ENCODE assay signal across 8 cellular contexts in the genomic region with DNA sequence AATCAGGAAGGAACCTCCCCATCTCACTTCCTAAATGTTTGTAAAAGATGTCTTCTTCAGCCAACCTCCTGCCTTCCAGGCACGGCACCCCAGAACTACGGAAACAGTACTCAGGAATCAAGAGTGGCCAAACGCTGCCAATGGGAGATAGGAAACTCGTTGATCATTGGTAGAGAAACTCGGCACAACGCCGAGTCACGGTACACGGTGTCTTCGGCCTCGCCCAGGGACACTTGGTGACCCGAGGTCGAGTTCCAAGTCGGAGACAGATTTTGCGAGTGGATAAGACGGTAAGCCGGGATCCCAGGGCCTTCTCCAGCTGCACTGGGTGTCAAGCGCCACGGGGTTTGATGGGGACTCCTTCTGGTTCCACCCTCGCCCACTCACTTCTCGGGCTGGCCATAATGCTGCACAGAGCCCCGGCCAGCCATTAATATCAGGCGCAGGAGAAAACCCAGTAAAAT. TPM values are rescaled to one million over a fixed set of nuclear protein-coding genes. Genes with fewer than 3 reads are reported as not detected.
DNase-seq lines count a peak whose midpoint lies in the region; ATAC-seq, FAIRE-seq and TF ChIP-seq lines count a peak whose summit lies in the region.

No MANE protein-coding gene starts in this region.

- no peak overlapping the region for H3K14ac ChIP-seq in H1 (ENCODE audit: insufficient read length)

- H3K4me3 ChIP-seq in H7 (ENCODE audit: insufficient read depth, low read depth, low read length) (peak overlapping the region; percentile 93), KMS-11 (IDR thresholded peaks at IDR 0.05; ENCODE audit: insufficient read depth, low read depth, low read length) (peak overlapping the region; percentile 37), H1 (ENCODE audit: extremely low read depth in 1 of 4, insufficient read depth in 2 of 4, low read depth in 3 of 4, low read length in 4 of 4) (peak overlapping the region; percentile 66 to 94 (median 80)), thyroid gland (replicated peaks in 1 of 3) (peak overlapping the region; percentile 63 to 90 (median 67))

- no peak overlapping the region for H2BK15ac ChIP-seq in H1 (ENCODE audit: low read length)

- H2AFZ ChIP-seq in KMS-11 (ENCODE audit: low read depth), result peak overlapping the region; percentile 91
- peak overlapping the region; percentile 84 for H2AFZ ChIP-seq in H1 (ENCODE audit: low read length)

- H3K18ac ChIP-seq in H1 (ENCODE audit: extremely low read depth, low read length), result peak overlapping the region; percentile 38; the same call in 1 of the 2 replicates

- FAIRE-seq in H1 (lab: Jason Lieb, UNC), result no peak

- POLR2A ChIA-PET in activated CD4-positive, alpha-beta T cell treated with anti-CD3 and anti-CD28 coated beads for 36 hours (lab: Charles Lee), result interaction anchor here (0.8 kb wide), 1 partner anchor 13 kb away, joined by 3 read pairs; no protein-coding TSS in a partner anchor
- POLR2A ChIA-PET in H1 (lab: Charles Lee; ENCODE audit: partially characterized antibody), result interaction anchor here (1.3 to 1.7 kb wide), 4 partner anchors 9 to 263 kb away, joined by 3 to 5 read pairs (median 4); no protein-coding TSS in a partner anchor

- no peak overlapping the region for H4K5ac ChIP-seq in H1 (ENCODE audit: insufficient read length, low read depth, low read length)

- CTCF ChIA-PET in activated CD4-positive, alpha-beta T cell treated with anti-CD3 and anti-CD28 coated beads for 36 hours (lab: Charles Lee), result interaction anchor here (0.6 to 1.8 kb wide), 3 partner anchors 11 to 232 kb away, joined by 3 to 6 read pairs (median 3); no protein-coding TSS in a partner anchor
- CTCF ChIA-PET in H1 (lab: Charles Lee; ENCODE audit: partially characterized antibody), result interaction anchor here (0.6 to 1.4 kb wide), 2 partner anchors 11 to 120 kb away, joined by 3 read pairs; no protein-coding TSS in a partner anchor

- H4K91ac ChIP-seq in H1 (replicated peaks; ENCODE audit: insufficient read length, low read length), result peak overlapping the region; percentile 65

- DNase-seq in activated CD4-positive, alpha-beta T cell treated with anti-CD3 and anti-CD28 coated beads for 36 hours, result no peak
- no peak for DNase-seq in activated CD4-positive, alpha-beta T cell treated with anti-CD3 and anti-CD28 coated beads, Interleukin-2, amount 50 U/mL, for 4 hours
- DNase-seq in H7, result peak; percentile 4
- peak; percentile 71 for DNase-seq in SW480 (ENCODE audit: low spot score)
- no peak for DNase-seq in H1 (ENCODE audit: low read depth in 1 of 2, low spot score in 2 of 2)
- no peak for DNase-seq in memory B cell (ENCODE audit: low spot score in 2 of 2)
- DNase-seq in thyroid gland, result peak; percentile 87 to 89

- peak overlapping the region; percentile 84 for H3K4me3 Mint-ChIP-seq in activated CD4-positive, alpha-beta T cell treated with anti-CD3 and anti-CD28 coated beads for 36 hours
- peak overlapping the region; percentile 98 for H3K4me3 Mint-ChIP-seq in memory B cell

- H3K23ac ChIP-seq in H1 (ENCODE audit: insufficient read length), result no peak overlapping the region

- H4K8ac ChIP-seq in H1 (ENCODE audit: extremely low read depth, insufficient read depth, low read length), result peak overlapping the region; percentile 35; the same call in 1 of the 2 replicates

- peaks cover 9% of the 10 kb centered on the region for H3K23me2 ChIP-seq in H1 (ENCODE audit: low read depth, low read length)

- no peak for TF ChIP-seq EP300 in H1 (IDR thresholded peaks at IDR 0.05; ENCODE audit: borderline replicate concordance in 1 of 2, low read depth in 2 of 2, low read length in 2 of 2)

- H3K4me2 ChIP-seq in KMS-11, result peak overlapping the region; percentile 90
- H3K4me2 ChIP-seq in H1 (ENCODE audit: insufficient read depth in 1 of 2, low read depth in 2 of 2, low read length in 2 of 2), result peak overlapping the region; percentile 69 to 91

- TF ChIP-seq CTCF in KMS-11 (conservative IDR thresholded peaks at IDR 0.05; ENCODE audit: low read depth, low read length), result no peak
- TF ChIP-seq CTCF in H1 (IDR thresholded peaks at IDR 0.05; ENCODE audit: control extremely low read depth in 1 of 3, insufficient read depth in 1 of 3, low read depth in 1 of 3, low read length in 3 of 3), result no peak
- no peak for TF ChIP-seq CTCF in thyroid gland (IDR thresholded peaks at IDR 0.05)

- H3K27me3 ChIP-seq in H7 (ENCODE audit: control insufficient read depth, insufficient read depth, low read length) (no peaks in the 10 kb centered on the region), KMS-11 (ENCODE audit: insufficient read depth, low read depth) (no peaks in the 10 kb centered on the region), H1 (replicated peaks in 1 of 4; ENCODE audit: control insufficient read depth in 3 of 4, extremely low read depth in 1 of 4, insufficient read depth in 3 of 4, low read length in 3 of 4) (no peaks in the 10 kb centered on the region), thyroid gland (no peaks in the 10 kb centered on the region)

- no peak for TF ChIP-seq RAD21 in H1 (IDR thresholded peaks at IDR 0.05 in 1 of 2, conservative IDR thresholded peaks at IDR 0.05 in 1 of 2; ENCODE audit: low read depth in 2 of 2, low read length in 2 of 2)

- peak overlapping the region; percentile 95 for H3K27ac Mint-ChIP-seq in activated CD4-positive, alpha-beta T cell treated with anti-CD3 and anti-CD28 coated beads for 36 hours
- H3K27ac Mint-ChIP-seq in memory B cell, result peak overlapping the region; percentile 88

- peak overlapping the region; percentile 58 for H3K9ac ChIP-seq in KMS-11
- H3K9ac ChIP-seq in H1 (replicated peaks in 1 of 4; ENCODE audit: extremely low read depth in 1 of 4, low read depth in 3 of 4, low read length in 3 of 4), result peak overlapping the region in 3 of 4 experiments; percentile 9 to 68 (median 65); a peak in 6 of 7 replicates

- 4% methylated on average over 23 of the region's 23 CpGs; no CpG with 5 or more reads in 1 of the 2 experiments for WGBS in H1 (ENCODE audit: extremely low coverage in 1 of 2, insufficient coverage in 1 of 2, insufficient read length in 1 of 2, insufficient replicate concordance in 2 of 2, low coverage in 1 of 2, low lambda C conversion rate in 2 of 2, missing lambda C conversion rate in 1 of 2), 2 experiments
- WGBS in thyroid gland, 2 donors, result 0 to 1% methylated on average over 5 to 19 of the region's 23 CpGs

- H3K27ac ChIP-seq in KMS-11 (peak overlapping the region; percentile 61), H1 (ENCODE audit: low read depth, low read length) (peak overlapping the region; percentile 40; the same call in 1 of the 2 replicates), thyroid gland (peak overlapping the region; percentile 12 to 71 (median 67))

- H3K4ac ChIP-seq in H1 (replicated peaks; ENCODE audit: insufficient read length, low read depth, low read length), result no peak overlapping the region

- peaks cover 34% of the 10 kb centered on the region for H3K4me1 ChIP-seq in KMS-11 (ENCODE audit: low read depth, poor library complexity, severe bottlenecking)
- peaks cover 0 to 5% (median 2%) of the 10 kb centered on the region in 4 experiments; a peak in 2 of 7 replicates for H3K4me1 ChIP-seq in H1 (replicated peaks in 1 of 4; ENCODE audit: control insufficient read depth in 3 of 4, insufficient read depth in 4 of 4, low read length in 3 of 4)
- peaks cover 6 to 15% of the 10 kb centered on the region in 2 donors for H3K4me1 ChIP-seq in thyroid gland

- peaks cover 34% of the 10 kb centered on the region for H3K4me1 Mint-ChIP-seq in activated CD4-positive, alpha-beta T cell treated with anti-CD3 and anti-CD28 coated beads for 36 hours
- H3K4me1 Mint-ChIP-seq in memory B cell, result peaks cover 17% of the 10 kb centered on the region

- H3K27me3 Mint-ChIP-seq in activated CD4-positive, alpha-beta T cell treated with anti-CD3 and anti-CD28 coated beads for 36 hours, result no peaks in the 10 kb centered on the region
- no peaks in the 10 kb centered on the region for H3K27me3 Mint-ChIP-seq in memory B cell

- H4K20me1 ChIP-seq in KMS-11 (ENCODE audit: insufficient read depth) (no peaks in the 10 kb centered on the region), H1 (replicated peaks in 1 of 2; ENCODE audit: control insufficient read depth in 1 of 2, insufficient read depth in 2 of 2, low read length in 2 of 2) (peaks cover 0 to 9% of the 10 kb centered on the region in 2 experiments)

- peak overlapping the region; percentile 25 for H3K56ac ChIP-seq in H1 (replicated peaks; ENCODE audit: insufficient read length, low read depth, low read length)

- H3K9me3 Mint-ChIP-seq in activated CD4-positive, alpha-beta T cell treated with anti-CD3 and anti-CD28 coated beads for 36 hours (ENCODE audit: low read depth), result no peaks in the 10 kb centered on the region
- no peaks in the 10 kb centered on the region for H3K9me3 Mint-ChIP-seq in memory B cell

- H2BK5ac ChIP-seq in H1 (ENCODE audit: low read depth, low read length), result peak overlapping the region; percentile 80

- H2BK20ac ChIP-seq in H1 (ENCODE audit: low read length), result no peak overlapping the region

- no peak overlapping the region for H2BK12ac ChIP-seq in H1 (ENCODE audit: low read depth, low read length)

- ATAC-seq in activated CD4-positive, alpha-beta T cell treated with anti-CD3 and anti-CD28 coated beads for 36 hours, result peak; percentile 28
- no peak for ATAC-seq in memory B cell (ENCODE audit: low read depth)

- H2AK5ac ChIP-seq in H1 (ENCODE audit: low read depth, low read length), result no peak overlapping the region

- H3K79me1 ChIP-seq in H1 (ENCODE audit: low read depth, low read length), result no peaks in the 10 kb centered on the region; the same call in 1 of the 2 replicates

- H3K9me3 ChIP-seq in H1 (ENCODE audit: insufficient read depth in 2 of 2, low read depth in 1 of 2, low read length in 1 of 2) (no peaks in the 10 kb centered on the region), thyroid gland (no peaks in the 10 kb centered on the region)

- H3K36me3 ChIP-seq in H7 (replicated peaks; ENCODE audit: control insufficient read depth, insufficient read depth, low read length) (no peaks in the 10 kb centered on the region), KMS-11 (ENCODE audit: insufficient read depth) (no peaks in the 10 kb centered on the region), H1 (ENCODE audit: control insufficient read depth in 2 of 4, insufficient read depth in 4 of 4, low read length in 3 of 4) (no peaks in the 10 kb centered on the region), thyroid gland (no peaks in the 10 kb centered on the region)

- no peak overlapping the region for H2BK120ac ChIP-seq in H1 (replicated peaks; ENCODE audit: low read depth, low read length)

- H3K36me3 Mint-ChIP-seq in activated CD4-positive, alpha-beta T cell treated with anti-CD3 and anti-CD28 coated beads for 36 hours (ENCODE audit: low read depth), result no peaks in the 10 kb centered on the region
- H3K36me3 Mint-ChIP-seq in memory B cell, result peaks cover 1% of the 10 kb centered on the region

- intact Hi-C loops in activated CD4-positive, alpha-beta T cell treated with anti-CD3 and anti-CD28 coated beads for 36 hours (cut with DNase I, micrococcal nuclease), result loop anchor here (1.0 to 10.0 kb wide), 11 partner anchors 41 to 1129 kb away; a partner anchor contains a TSS
- intact Hi-C loops in thyroid gland (cut with DNase I), result no loop called here

- H3K79me2 ChIP-seq in KMS-11 (ENCODE audit: insufficient read depth, low read depth) (peaks cover 36% of the 10 kb centered on the region), H1 (ENCODE audit: control insufficient read depth in 1 of 2, insufficient read depth in 2 of 2, low read length in 2 of 2) (peaks cover 0 to 46% of the 10 kb centered on the region in 2 experiments; a peak in 2 of 4 replicates)

- TF ChIP-seq POLR2A in H1 (IDR thresholded peaks at IDR 0.05; ENCODE audit: control extremely low read depth in 1 of 2, low read depth in 2 of 2, low read length in 2 of 2), result no peak
- TF ChIP-seq POLR2A in thyroid gland (IDR thresholded peaks at IDR 0.05), result no peak

RNA-seq across cellular contexts. Expression of gene KIAA0825, which starts 0.3 kb away (rescaled TPM):
- 1 to 10 TPM; 1.1 to 1.3 TPM for total RNA-seq in activated CD4-positive, alpha-beta T cell treated with anti-CD3 and anti-CD28 coated beads for 36 hours
- 0.63 and 1.5 TPM in 2 replicates for total RNA-seq in H7 (2014; rRNA removed; shearing (Covaris generic))
- total RNA-seq in H1 (2021; fragmentation: NEBNext Ultra II Directional; extraction: Animal tissue kit (Norgen Biotek cat#: 25700)), result 0.98 and 1.0 TPM in 2 replicates
- 0.33 and 0.60 TPM in 2 replicates for polyA plus RNA-seq in H1 (2011; rRNA removed)
- 0.94 TPM for polyA plus RNA-seq in H1 (2011; cell fraction: cytosol; rRNA removed)
- 0.17 TPM for polyA plus RNA-seq in H1 (2011; cell fraction: nucleus; rRNA removed)
- 0.20 to 0.76 TPM (median 0.37 TPM) in 4 replicates for polyA plus RNA-seq in H1 (2012, experiment 1 of 2)
- 0.16 TPM for polyA plus RNA-seq in H1 (2012, experiment 2 of 2)
- 2.9 TPM for polyA plus RNA-seq in H1 (2013, experiment 1 of 2)
- 2.3 TPM for polyA plus RNA-seq in H1 (2013, experiment 2 of 2)
- 1.1 and 1.5 TPM in 2 replicates for polyA minus RNA-seq in H1 (2011; rRNA and poly(A)+ RNA removed)
- 0.73 TPM for polyA minus RNA-seq in H1 (2011; cell fraction: cytosol; rRNA and poly(A)+ RNA removed)
- 4.5 TPM for polyA minus RNA-seq in H1 (2011; cell fraction: nucleus; rRNA and poly(A)+ RNA removed)
- total RNA-seq in thyroid gland, result 10 to 100 TPM; 12.5 to 32.6 (median 15.9) TPM

RNA-seq across cellular contexts. Expression of gene SLF1, which starts 0.4 kb away (rescaled TPM):
- total RNA-seq in activated CD4-positive, alpha-beta T cell treated with anti-CD3 and anti-CD28 coated beads for 36 hours, result 10 to 100 TPM; 13.3 to 13.6 TPM
- total RNA-seq in H7 (2014; rRNA removed; shearing (Covaris generic)), result 20.2 and 22.7 TPM in 2 replicates
- total RNA-seq in H1 (2021; fragmentation: NEBNext Ultra II Directional; extraction: Animal tissue kit (Norgen Biotek cat#: 25700)), result 13.0 and 15.7 TPM in 2 replicates
- polyA plus RNA-seq in H1 (2011; rRNA removed), result 2.3 and 4.8 TPM in 2 replicates
- 4.9 TPM for polyA plus RNA-seq in H1 (2011; cell fraction: cytosol; rRNA removed)
- 4.5 TPM for polyA plus RNA-seq in H1 (2011; cell fraction: nucleus; rRNA removed)
- 5.0 to 13.2 TPM (median 5.1 TPM) in 4 replicates for polyA plus RNA-seq in H1 (2012, experiment 1 of 2)
- 0.66 TPM for polyA plus RNA-seq in H1 (2012, experiment 2 of 2)
- polyA plus RNA-seq in H1 (2013, experiment 1 of 2), result 11.7 TPM
- polyA plus RNA-seq in H1 (2013, experiment 2 of 2), result 11.8 TPM
- polyA minus RNA-seq in H1 (2011; rRNA and poly(A)+ RNA removed), result 10.1 and 12.0 TPM in 2 replicates
- 10.1 TPM for polyA minus RNA-seq in H1 (2011; cell fraction: cytosol; rRNA and poly(A)+ RNA removed)
- 17.2 TPM for polyA minus RNA-seq in H1 (2011; cell fraction: nucleus; rRNA and poly(A)+ RNA removed)
- total RNA-seq in thyroid gland, result 10 to 100 TPM in 2 of 4 donors, 1 to 10 TPM in 2; 5.6 to 17.4 (median 9.0) TPM

Comparison
In these comparisons a context has a peak if more than half of its experiments do, and no peak if none do; other contexts are left out.
1. DNase-seq: peak in H7 (single experiment), SW480 (single experiment) and thyroid gland (2 of 2); none in activated CD4-positive, alpha-beta T cell treated with anti-CD3 and anti-CD28 coated beads for 36 hours (single experiment), activated CD4-positive, alpha-beta T cell treated with anti-CD3 and anti-CD28 coated beads, Interleukin-2, amount 50 U/mL, for 4 hours (0 of 2), H1 (0 of 2) and memory B cell (0 of 2).
2. H3K4me3 ChIP-seq: peak in every context shown above with its lines; median percentile 93 in H7; 80 in H1; 67 in thyroid gland; 37 in KMS-11.
3. Peak in every context shown above with its lines, with median percentiles within 50 percentile points of each other: H3K27ac ChIP-seq.